Comparison of ENCODE assay signal across 8 cellular contexts in genomic region chr17:76370261-76370993, GRCh38. TPM values are rescaled to one million over a fixed set of nuclear protein-coding genes. Genes with fewer than 3 reads are reported as not detected.
DNase-seq lines count a peak whose midpoint lies in the region; ATAC-seq and TF ChIP-seq lines count a peak whose summit lies in the region.

No MANE protein-coding gene starts in this region.

- WGBS in mesenchymal stem cell: 52% methylated on average over 10 of the region's 11 CpGs

- no peak overlapping the region for H3K4me2 ChIP-seq in Loucy (ENCODE audit: low read depth, low read length, poor library complexity, severe bottlenecking)
- no peak overlapping the region for H3K4me2 ChIP-seq in mesenchymal stem cell (ENCODE audit: low read length, poor library complexity, severe bottlenecking)

- H3K79me2 ChIP-seq in Loucy (ENCODE audit: insufficient read depth, low read length): no peaks in the 10 kb centered on the region

- H3K18ac ChIP-seq in mesenchymal stem cell (ENCODE audit: low read depth in 1 of 2, low read length in 2 of 2): no peak overlapping the region

- peak overlapping the region; percentile 43 for H2AK5ac ChIP-seq in mesenchymal stem cell (ENCODE audit: low read length, severe bottlenecking)

- no peaks in the 10 kb centered on the region for H3K36me3 ChIP-seq in Loucy (ENCODE audit: insufficient read depth, low read length)
- no peaks in the 10 kb centered on the region for H3K36me3 ChIP-seq in mesenchymal stem cell (ENCODE audit: control insufficient read depth in 1 of 2, insufficient read depth in 2 of 2, low read depth in 1 of 2, low read length in 2 of 2)

- no peaks in the 10 kb centered on the region for H4K20me1 ChIP-seq in Loucy (ENCODE audit: insufficient read depth, low read length, poor library complexity, severe bottlenecking)

- no peaks in the 10 kb centered on the region for H3F3A ChIP-seq in Loucy (ENCODE audit: low read depth)

- H2AFZ ChIP-seq in Loucy (ENCODE audit: low read length) (no peak overlapping the region), mesenchymal stem cell (ENCODE audit: low read depth, low read length) (no peak overlapping the region)

- no peak overlapping the region for H3K4me3 ChIP-seq in Loucy (ENCODE audit: low read length, poor library complexity, severe bottlenecking)
- no peak overlapping the region for H3K4me3 ChIP-seq in choroid plexus epithelial cell (ENCODE audit: low read depth, low read length)
- peak overlapping the region in 1 of 2 experiments; percentile 32 for H3K4me3 ChIP-seq in mesenchymal stem cell (ENCODE audit: insufficient read depth in 1 of 2, low read depth in 1 of 2, low read length in 2 of 2)

- no peak overlapping the region for H2BK15ac ChIP-seq in mesenchymal stem cell (ENCODE audit: low read depth, poor library complexity, severe bottlenecking)

- no peaks in the 10 kb centered on the region for H3K27me3 ChIP-seq in Loucy (ENCODE audit: insufficient read depth, low read length, poor library complexity, severe bottlenecking)
- no peaks in the 10 kb centered on the region for H3K27me3 ChIP-seq in mesenchymal stem cell (ENCODE audit: control insufficient read depth in 1 of 2, insufficient read depth in 1 of 2, low read length in 2 of 2)

- peak; percentile 52 for TF ChIP-seq CTCF in Loucy (conservative IDR thresholded peaks at IDR 0.05; ENCODE audit: low read length)
- peak; percentile 71 for TF ChIP-seq CTCF in choroid plexus epithelial cell (conservative IDR thresholded peaks at IDR 0.05; ENCODE audit: low read depth, low read length)

- H3K9me3 ChIP-seq in Loucy (ENCODE audit: insufficient read depth, low read depth, low read length) (no peaks in the 10 kb centered on the region), mesenchymal stem cell (ENCODE audit: control insufficient read depth, low read length) (no peaks in the 10 kb centered on the region)

- H2BK5ac ChIP-seq in mesenchymal stem cell (ENCODE audit: low read depth, low read length, poor library complexity, severe bottlenecking): no peak overlapping the region

- H3K27ac ChIP-seq in mesenchymal stem cell (ENCODE audit: low read length, poor library complexity, severe bottlenecking): no peak overlapping the region

- H3K9ac ChIP-seq in Loucy (ENCODE audit: low read depth, low read length, poor library complexity, severe bottlenecking) (no peak overlapping the region), mesenchymal stem cell (ENCODE audit: low read length) (peak overlapping the region; percentile 56)

- H2BK12ac ChIP-seq in mesenchymal stem cell (ENCODE audit: low read length in 2 of 2): no peak overlapping the region

- no peak overlapping the region for H3K14ac ChIP-seq in mesenchymal stem cell (ENCODE audit: low read length in 2 of 2)

- H4K91ac ChIP-seq in mesenchymal stem cell (ENCODE audit: low read length): no peak overlapping the region

- H3K4ac ChIP-seq in mesenchymal stem cell (ENCODE audit: low read depth in 1 of 2, low read length in 2 of 2): no peak overlapping the region

- H2BK120ac ChIP-seq in mesenchymal stem cell (ENCODE audit: low read depth, low read length): no peak overlapping the region

- H4K8ac ChIP-seq in mesenchymal stem cell (ENCODE audit: low read length): no peak overlapping the region

- no peak overlapping the region for H3K23ac ChIP-seq in mesenchymal stem cell (ENCODE audit: low read length in 2 of 2)

- no peaks in the 10 kb centered on the region for H3K9me2 ChIP-seq in Loucy (replicated peaks; ENCODE audit: low read depth, low read length)

- DNase-seq in AG08396 (ENCODE audit: low spot score) (peak; percentile 93), choroid plexus epithelial cell (ENCODE audit: low read depth) (peak; percentile 86), mesenchymal stem cell (peak; percentile 88), activated gamma-delta T cell treated with Interleukin-2 at 50 U/mL for 16 hours (no peak), HuH-7 (ENCODE audit: low spot score) (no peak)

- H3K79me1 ChIP-seq in mesenchymal stem cell (replicated peaks; ENCODE audit: low read length, poor library complexity, severe bottlenecking): no peaks in the 10 kb centered on the region

- ATAC-seq in HG03354 (IDR thresholded peaks at IDR 0.05; ENCODE audit: poor library complexity, severe bottlenecking, unreplicated experiment) (no peak), GM21717 (IDR thresholded peaks at IDR 0.05; ENCODE audit: unreplicated experiment) (no peak)

- H3K4me1 ChIP-seq in Loucy (ENCODE audit: insufficient read depth, low read length, poor library complexity, severe bottlenecking) (no peaks in the 10 kb centered on the region), mesenchymal stem cell (ENCODE audit: control insufficient read depth, insufficient read depth, low read depth, low read length) (peaks cover 27% of the 10 kb centered on the region)

RNA-seq across cellular contexts. Expression of gene SPHK1, which starts 14.0 kb away (rescaled TPM):
- 5.4 TPM for polyA plus RNA-seq in mesenchymal stem cell (2013, experiment 1 of 2)
- polyA plus RNA-seq in mesenchymal stem cell (2013, experiment 2 of 2): 5.4 TPM

RNA-seq across cellular contexts. Expression of gene PRPSAP1, which starts 16.7 kb away (rescaled TPM):
- 20.6 TPM for polyA plus RNA-seq in mesenchymal stem cell (2013, experiment 1 of 2)
- 19.8 TPM for polyA plus RNA-seq in mesenchymal stem cell (2013, experiment 2 of 2)

Comparison
In these comparisons a context has a peak if more than half of its experiments do, and no peak if none do; other contexts are left out.
1. DNase-seq: peak in AG08396 (single experiment), choroid plexus epithelial cell (single experiment) and mesenchymal stem cell (single experiment); none in activated gamma-delta T cell treated with Interleukin-2 at 50 U/mL for 16 hours (single experiment) and HuH-7 (single experiment).